Comparison of ENCODE assay signal across 9 cellular contexts in genomic region chr18:49168970-49169619, GRCh38.
DNase-seq lines count a peak whose midpoint lies in the region; ATAC-seq and TF ChIP-seq lines count a peak whose summit lies in the region.
"Had no signal": no experiment of that assay in that cellular context is flagged by ENCODE, and none has a peak within 500 bp of the region (broad histone marks: within the 10 kb centered on the region; RNA-seq: fewer than 3 reads in every experiment).

No MANE protein-coding gene starts in this region.

- H3K9me3 ChIP-seq in hepatocyte (ENCODE audit: low read depth) (no peaks in the 10 kb centered on the region), aorta (ENCODE audit: control insufficient read depth, low read length) (no peaks in the 10 kb centered on the region)

- 62% methylated on average over 8 of the region's 8 CpGs for WGBS in hepatocyte (ENCODE audit: low lambda C conversion rate, missing lambda C conversion rate)
- 75% methylated on average over 8 of the region's 8 CpGs for WGBS in aorta, 2 donors

- H3K36me3 ChIP-seq in hepatocyte (replicated peaks; ENCODE audit: insufficient read depth, low read depth) (no peaks in the 10 kb centered on the region), aorta (ENCODE audit: control insufficient read depth in 1 of 2, insufficient read depth in 2 of 2, low read length in 1 of 2) (no peaks in the 10 kb centered on the region)

- H3K27me3 ChIP-seq in hepatocyte (no peaks in the 10 kb centered on the region), aorta (ENCODE audit: control insufficient read depth in 1 of 2, insufficient read depth in 2 of 2, low read length in 1 of 2) (no peaks in the 10 kb centered on the region)

- intact Hi-C loops in aorta (cut with DNase I): no loop called here

- DNase-seq in GM13977 (ENCODE audit: low spot score): peak; percentile 6
- no peak for DNase-seq in LNCaP clone FGC (ENCODE audit: low read depth)
- peak; percentile 30 for DNase-seq in hepatocyte (ENCODE audit: low spot score)
- DNase-seq in aorta: no peak
- DNase-seq in effector CD4-positive, alpha-beta T cell: no peak
- DNase-seq in iPS-NIHi11 (ENCODE audit: low spot score): no peak
- no peak for DNase-seq in dedifferentiated amniotic fluid mesenchymal stem cell (ENCODE audit: extremely low spot score)

- H3K4me2 ChIP-seq in hepatocyte: peak overlapping the region; percentile 48

- H3K4me3 ChIP-seq in LNCaP clone FGC (ENCODE audit: low read depth, low read length) (no peak overlapping the region), hepatocyte (no peak overlapping the region), aorta (ENCODE audit: low read length in 2 of 2) (no peak overlapping the region)

- H3K79me2 ChIP-seq in hepatocyte: no peaks in the 10 kb centered on the region

- in situ Hi-C loops in GM13977 (cut with MboI; ENCODE audit: low pct_unique_long_range_greater_than_20kb, low sequenced_read_pairs, unreplicated experiment): no loop called here

- H2AFZ ChIP-seq in hepatocyte: no peak overlapping the region

- ATAC-seq in GM21515 (IDR thresholded peaks at IDR 0.05; ENCODE audit: unreplicated experiment): peak; percentile 86
- ATAC-seq in aorta (ENCODE audit: low FRiP score): no peak

- H3K4me1 ChIP-seq in hepatocyte (ENCODE audit: insufficient read depth) (peaks cover 11% of the 10 kb centered on the region), aorta (ENCODE audit: control insufficient read depth in 1 of 2, insufficient read depth in 2 of 2, low read length in 2 of 2) (peaks cover 0 to 9% of the 10 kb centered on the region in 2 donors)

- H3K27ac ChIP-seq in hepatocyte (peak overlapping the region; percentile 53), aorta (ENCODE audit: low read depth in 1 of 2, low read length in 2 of 2) (peak overlapping the region in 1 of 2 donors; percentile 5)
- H3K27ac ChIP-seq: epithelial cell of prostate had no signal

- H4K20me1 ChIP-seq in hepatocyte (ENCODE audit: insufficient read depth, poor library complexity, severe bottlenecking): no peaks in the 10 kb centered on the region

- TF ChIP-seq CTCF in GM13977 (IDR thresholded peaks at IDR 0.05; ENCODE audit: extremely low read depth, insufficient read depth, missing control alignments): peak; percentile 34
- TF ChIP-seq CTCF in LNCaP clone FGC (IDR thresholded peaks at IDR 0.05; ENCODE audit: control insufficient read depth, extremely low read depth, insufficient read depth): 0 out of 2 replicates have a peak, but pooled peaks have one; percentile 7
- no peak for TF ChIP-seq CTCF in hepatocyte (IDR thresholded peaks at IDR 0.05; ENCODE audit: poor library complexity)

- no peaks in the 10 kb centered on the region for H3K9me2 ChIP-seq in hepatocyte (replicated peaks; ENCODE audit: insufficient read depth)

Comparison
In these comparisons a context has a peak if more than half of its experiments do, and no peak if none do; other contexts are left out.
1. DNase-seq: peak in GM13977 (single experiment) and hepatocyte (single experiment); none in LNCaP clone FGC (single experiment), aorta (0 of 2), effector CD4-positive, alpha-beta T cell (single experiment), iPS-NIHi11 (single experiment) and dedifferentiated amniotic fluid mesenchymal stem cell (single experiment).